ENCODE assay signal across 1 cellular context in genomic region chr1:225865514-225865913, GRCh38.
TF ChIP-seq lines count a peak whose summit lies in the region.

No MANE protein-coding gene starts in this region.

TF ChIP-seq in HepG2, 621 proteins besides CTCF, POLR2A, EP300 and RAD21:
- TF ChIP-seq STAG1 (CRISPR knock-in tag; IDR thresholded peaks at IDR 0.05) (no peak), ZNF354B (CRISPR knock-in tag; IDR thresholded peaks at IDR 0.05) (no peak), ZBTB37 (CRISPR knock-in tag; IDR thresholded peaks at IDR 0.05) (no peak), PHF5A (CRISPR knock-in tag; IDR thresholded peaks at IDR 0.05; ENCODE audit: low read depth, unreplicated experiment) (no peak), ZNF367 (CRISPR knock-in tag; IDR thresholded peaks at IDR 0.05; ENCODE audit: borderline replicate concordance) (no peak), ZBTB25 (CRISPR knock-in tag; IDR thresholded peaks at IDR 0.05) (no peak)
